Comparison of ENCODE assay signal across 18 cellular contexts in the genomic region with DNA sequence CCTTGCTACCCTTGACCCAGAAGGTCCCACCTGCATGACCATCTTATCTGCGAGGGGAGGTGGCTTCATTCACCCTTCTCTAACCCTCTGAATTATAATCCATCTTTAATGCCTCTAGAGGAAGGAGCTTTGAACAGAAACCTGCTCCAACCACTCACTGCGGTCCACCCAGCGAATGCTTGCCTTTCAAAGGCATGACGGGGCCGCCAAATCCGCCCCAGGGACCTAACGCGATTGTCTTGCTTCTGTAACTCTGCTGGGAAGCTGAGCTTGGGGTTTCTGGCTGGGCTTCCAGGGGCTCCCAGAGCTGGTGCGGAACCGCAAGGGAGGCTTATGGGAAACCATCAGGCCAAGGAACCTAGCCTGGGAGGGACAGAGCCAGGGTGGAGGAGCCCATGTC.
DNase-seq lines count a peak whose midpoint lies in the region; FAIRE-seq and TF ChIP-seq lines count a peak whose summit lies in the region.
"Had no signal": no experiment of that assay in that cellular context is flagged by ENCODE, and none has a peak within 500 bp of the region (broad histone marks: within the 10 kb centered on the region; RNA-seq: fewer than 3 reads in every experiment).

No MANE protein-coding gene starts in this region.

- no peak for TF ChIP-seq EP300 in H1 (IDR thresholded peaks at IDR 0.05; ENCODE audit: borderline replicate concordance in 1 of 2, low read depth in 2 of 2, low read length in 2 of 2)

- no peaks in the 10 kb centered on the region for H3K9me2 ChIP-seq in OCI-LY7 (ENCODE audit: insufficient read depth, low read length)

- no peak for TF ChIP-seq POLR2A in H1 (IDR thresholded peaks at IDR 0.05; ENCODE audit: control extremely low read depth in 1 of 2, low read depth in 2 of 2, low read length in 2 of 2)

- H2BK20ac ChIP-seq in H1 (ENCODE audit: low read length), result no peak overlapping the region

- H2AK5ac ChIP-seq in H1 (ENCODE audit: low read depth, low read length), result no peak overlapping the region
- peak overlapping the region; percentile 7 for H2AK5ac ChIP-seq in neuronal stem cell (ENCODE audit: low read depth, low read length)

- no peak overlapping the region for H3K4me2 ChIP-seq in H1 (ENCODE audit: insufficient read depth in 1 of 2, low read depth in 2 of 2, low read length in 2 of 2)
- no peak overlapping the region for H3K4me2 ChIP-seq in neuronal stem cell (ENCODE audit: insufficient read depth, low read length, poor library complexity, severe bottlenecking)
- no peak overlapping the region for H3K4me2 ChIP-seq in OCI-LY7 (ENCODE audit: low read length)

- 92% methylated on average over 10 of the region's 10 CpGs; no CpG with 5 or more reads in 1 of the 2 experiments for WGBS in H1 (ENCODE audit: extremely low coverage in 1 of 2, insufficient coverage in 1 of 2, insufficient read length in 1 of 2, insufficient replicate concordance in 2 of 2, low coverage in 1 of 2, low lambda C conversion rate in 2 of 2, missing lambda C conversion rate in 1 of 2), 2 experiments
- WGBS in neuronal stem cell (ENCODE audit: extremely low coverage in 2 of 2, insufficient read length in 2 of 2, insufficient replicate concordance in 1 of 2), 2 donors, result no CpG with 5 or more reads among the region's 10 CpGs

- TF ChIP-seq CTCF in H1 (IDR thresholded peaks at IDR 0.05; ENCODE audit: control extremely low read depth in 1 of 3, insufficient read depth in 1 of 3, low read depth in 1 of 3, low read length in 3 of 3) (no peak), OCI-LY7 (conservative IDR thresholded peaks at IDR 0.05; ENCODE audit: low read length) (no peak)

- no peak overlapping the region for H3K4me3 ChIP-seq in H1 (ENCODE audit: extremely low read depth in 1 of 4, insufficient read depth in 2 of 4, low read depth in 3 of 4, low read length in 4 of 4)
- no peak overlapping the region for H3K4me3 ChIP-seq in neuronal stem cell (ENCODE audit: low read length in 2 of 2)
- H3K4me3 ChIP-seq in OCI-LY7 (ENCODE audit: low read depth, low read length, poor library complexity, severe bottlenecking), result no peak overlapping the region
- H3K4me3 ChIP-seq: GM23248 had no signal

- H3K23ac ChIP-seq in H1 (ENCODE audit: insufficient read length), result no peak overlapping the region
- no peak overlapping the region for H3K23ac ChIP-seq in neuronal stem cell (ENCODE audit: low read depth, low read length, poor library complexity)

- H3K18ac ChIP-seq in H1 (ENCODE audit: extremely low read depth, low read length) (no peak overlapping the region; the same call in 1 of the 2 replicates), neuronal stem cell (ENCODE audit: low read length) (no peak overlapping the region)

- POLR2A ChIA-PET in H1 (lab: Charles Lee; ENCODE audit: partially characterized antibody) (no interaction called here), OCI-LY7 (lab: Charles Lee) (no interaction called here)

- H3K4me1 ChIP-seq in H1 (replicated peaks in 1 of 4; ENCODE audit: control insufficient read depth in 3 of 4, insufficient read depth in 4 of 4, low read length in 3 of 4) (peaks cover 0 to 7% (median 3%) of the 10 kb centered on the region in 4 experiments; a peak in 5 of 7 replicates), neuronal stem cell (ENCODE audit: control insufficient read depth in 2 of 2, insufficient read depth in 1 of 2, low read depth in 1 of 2, low read length in 2 of 2) (peaks cover 0 to 5% of the 10 kb centered on the region in 2 donors), OCI-LY7 (ENCODE audit: insufficient read depth, low read length, poor library complexity, severe bottlenecking) (no peaks in the 10 kb centered on the region)

- H3K14ac ChIP-seq in H1 (ENCODE audit: insufficient read length), result no peak overlapping the region
- no peak overlapping the region for H3K14ac ChIP-seq in neuronal stem cell (ENCODE audit: low read length)

- peak; percentile 16 for DNase-seq in RPMI7951 (ENCODE audit: low read depth)
- no peak for DNase-seq in H1 (ENCODE audit: low read depth in 1 of 2, low spot score in 2 of 2)
- peak; percentile 31 for DNase-seq in left kidney (ENCODE audit: low read depth, low spot score)
- no peak for DNase-seq in neuronal stem cell (ENCODE audit: low spot score)
- DNase-seq in NCI-H446 (lab: John Stamatoyannopoulos, UW), result no peak
- no peak for DNase-seq in activated effector memory CD4-positive, alpha-beta T cell treated with Interleukin-2 at 50 U/mL for 16 hours
- DNase-seq in NCI-H524 treated with DMSO at 0.1 percent for 48 hours (lab: John Stamatoyannopoulos, UW), result no peak
- DNase-seq in OCI-LY7 (ENCODE audit: low spot score), result no peak
- DNase-seq: C1 segment of cervical spinal cord; Calu3; CD4-positive, alpha-beta memory T cell; COR-L47; DMS53; DMS79 treated with DMSO at 0.1 percent for 48 hours; GM23248; H9 had no signal

- TF ChIP-seq RAD21 in H1 (IDR thresholded peaks at IDR 0.05 in 1 of 2, conservative IDR thresholded peaks at IDR 0.05 in 1 of 2; ENCODE audit: low read depth in 2 of 2, low read length in 2 of 2), result no peak

- CTCF ChIA-PET in H1 (lab: Charles Lee; ENCODE audit: partially characterized antibody) (interaction anchor here (0.6 to 1.4 kb wide), 3 partner anchors 13 to 90 kb away, joined by 3 to 4 read pairs (median 3); no protein-coding TSS in a partner anchor), OCI-LY7 (lab: Charles Lee; ENCODE audit: unreplicated experiment) (no interaction called here)

- no peak overlapping the region for H3K56ac ChIP-seq in H1 (replicated peaks; ENCODE audit: insufficient read length, low read depth, low read length)

- H4K91ac ChIP-seq in H1 (replicated peaks; ENCODE audit: insufficient read length, low read length), result no peak overlapping the region
- no peak overlapping the region for H4K91ac ChIP-seq in neuronal stem cell (ENCODE audit: low read depth, low read length, poor library complexity)

- H3K23me2 ChIP-seq in H1 (ENCODE audit: low read depth, low read length), result no peaks in the 10 kb centered on the region

- no peak overlapping the region for H3K9ac ChIP-seq in H1 (replicated peaks in 1 of 4; ENCODE audit: extremely low read depth in 1 of 4, low read depth in 3 of 4, low read length in 3 of 4)
- H3K9ac ChIP-seq in neuronal stem cell (ENCODE audit: low read depth, low read length, poor library complexity), result no peak overlapping the region
- H3K9ac ChIP-seq: GM23248 had no signal

- H2AFZ ChIP-seq in H1 (ENCODE audit: low read length), result no peak overlapping the region
- H2AFZ ChIP-seq in neuronal stem cell (ENCODE audit: low read length), result no peak overlapping the region
- no peak overlapping the region for H2AFZ ChIP-seq in OCI-LY7 (ENCODE audit: low read length)
- H2AFZ ChIP-seq: GM23248 had no signal

- H3K9me3 ChIP-seq in H1 (ENCODE audit: insufficient read depth in 2 of 2, low read depth in 1 of 2, low read length in 1 of 2) (no peaks in the 10 kb centered on the region), neuronal stem cell (replicated peaks in 1 of 2; ENCODE audit: control insufficient read depth in 2 of 2, insufficient read depth in 1 of 2, low read depth in 1 of 2, low read length in 2 of 2) (no peaks in the 10 kb centered on the region), OCI-LY7 (ENCODE audit: low read length) (no peaks in the 10 kb centered on the region)

- intact Hi-C loops in OCI-LY7 (cut with micrococcal nuclease; ENCODE audit: unreplicated experiment), result no loop called here

- H2BK12ac ChIP-seq in H1 (ENCODE audit: low read depth, low read length) (peak overlapping the region; percentile 39; the same call in 1 of the 2 replicates), neuronal stem cell (ENCODE audit: low read length) (no peak overlapping the region)

- H3K79me2 ChIP-seq in H1 (ENCODE audit: control insufficient read depth in 1 of 2, insufficient read depth in 2 of 2, low read length in 2 of 2) (no peaks in the 10 kb centered on the region), OCI-LY7 (ENCODE audit: insufficient read depth, low read depth, low read length) (no peaks in the 10 kb centered on the region)

- no peaks in the 10 kb centered on the region for H4K20me1 ChIP-seq in H1 (replicated peaks in 1 of 2; ENCODE audit: control insufficient read depth in 1 of 2, insufficient read depth in 2 of 2, low read length in 2 of 2)
- H4K20me1 ChIP-seq in OCI-LY7 (ENCODE audit: insufficient read depth, low read length), result no peaks in the 10 kb centered on the region

- H3K4ac ChIP-seq in H1 (replicated peaks; ENCODE audit: insufficient read length, low read depth, low read length) (no peak overlapping the region), neuronal stem cell (ENCODE audit: low read length) (no peak overlapping the region)

- H3K36me3 ChIP-seq in H1 (ENCODE audit: control insufficient read depth in 2 of 4, insufficient read depth in 4 of 4, low read length in 3 of 4) (no peaks in the 10 kb centered on the region), neuronal stem cell (replicated peaks in 1 of 2; ENCODE audit: control insufficient read depth in 2 of 2, insufficient read depth in 2 of 2, low read length in 2 of 2) (no peaks in the 10 kb centered on the region), OCI-LY7 (ENCODE audit: insufficient read depth, low read length) (no peaks in the 10 kb centered on the region)

- no peaks in the 10 kb centered on the region for H3K79me1 ChIP-seq in H1 (ENCODE audit: low read depth, low read length)
- H3K79me1 ChIP-seq in neuronal stem cell (ENCODE audit: low read depth, low read length), result no peaks in the 10 kb centered on the region

- no TSS peak for BruUV-seq in OCI-LY7 (replicated peaks; lab: Mats Ljungman, UMichigan)

- H2BK120ac ChIP-seq in H1 (replicated peaks; ENCODE audit: low read depth, low read length) (no peak overlapping the region), neuronal stem cell (ENCODE audit: low read depth, low read length) (no peak overlapping the region)

- H2BK15ac ChIP-seq in H1 (ENCODE audit: low read length) (0 out of 2 replicates have a peak overlapping the region, but pooled peaks have one; percentile 19), neuronal stem cell (ENCODE audit: low read length) (no peak overlapping the region)

- H4K5ac ChIP-seq in H1 (ENCODE audit: insufficient read length, low read depth, low read length), result no peak overlapping the region

- no peak overlapping the region for H3K27ac ChIP-seq in H1 (ENCODE audit: low read depth, low read length)
- no peak overlapping the region for H3K27ac ChIP-seq in neuronal stem cell (replicated peaks; ENCODE audit: low read length)
- no peak overlapping the region for H3K27ac ChIP-seq in OCI-LY7 (ENCODE audit: low read depth, low read length, poor library complexity, severe bottlenecking)
- H3K27ac ChIP-seq: GM23248 had no signal

- FAIRE-seq in H1 (lab: Jason Lieb, UNC), result no peak
- FAIRE-seq: G401.6, GM12892 had no signal

- H2BK5ac ChIP-seq in H1 (ENCODE audit: low read depth, low read length) (no peak overlapping the region), neuronal stem cell (ENCODE audit: low read length) (no peak overlapping the region)

- H4K8ac ChIP-seq in H1 (ENCODE audit: extremely low read depth, insufficient read depth, low read length) (no peak overlapping the region), neuronal stem cell (ENCODE audit: low read depth, low read length) (no peak overlapping the region)

- H3K27me3 ChIP-seq in H1 (replicated peaks in 1 of 4; ENCODE audit: control insufficient read depth in 3 of 4, extremely low read depth in 1 of 4, insufficient read depth in 3 of 4, low read length in 3 of 4) (no peaks in the 10 kb centered on the region; a peak in 2 of 7 replicates), neuronal stem cell (ENCODE audit: control insufficient read depth in 3 of 3, insufficient read depth in 3 of 3, low read depth in 1 of 3, low read length in 3 of 3) (peaks cover 0 to 30% (median 0%) of the 10 kb centered on the region in 3 experiments)

Comparison
In these comparisons a context has a peak if more than half of its experiments do, and no peak if none do; other contexts are left out.
1. DNase-seq: peak in RPMI7951 (single experiment) and left kidney (single experiment); none in H1 (0 of 2), neuronal stem cell (single experiment), NCI-H446 (0 of 2), activated effector memory CD4-positive, alpha-beta T cell treated with Interleukin-2 at 50 U/mL for 16 hours (single experiment), NCI-H524 treated with DMSO at 0.1 percent for 48 hours (single experiment) and OCI-LY7 (single experiment).